1 cellular context compared by ENCODE assay signal in the genomic region with DNA sequence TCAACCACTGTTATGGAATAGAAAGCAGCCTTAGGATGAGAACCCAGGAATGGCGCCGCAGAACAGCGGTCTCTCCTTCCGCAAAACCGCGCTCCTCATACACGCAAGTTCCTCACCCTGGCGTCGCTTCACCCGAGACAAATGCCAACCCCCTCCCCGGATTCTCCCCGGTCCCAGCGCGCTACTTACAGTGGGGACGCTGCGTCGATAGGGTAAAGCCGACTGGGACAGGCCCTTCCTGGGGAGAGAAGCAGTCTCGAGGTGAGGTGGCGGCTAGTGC.
TF ChIP-seq lines count a peak whose summit lies in the region.

No MANE protein-coding gene starts in this region.

TF ChIP-seq in IMR-90, 13 proteins besides CTCF, POLR2A, EP300 and RAD21 (continued from another document):
- TF ChIP-seq, protein P1, sequence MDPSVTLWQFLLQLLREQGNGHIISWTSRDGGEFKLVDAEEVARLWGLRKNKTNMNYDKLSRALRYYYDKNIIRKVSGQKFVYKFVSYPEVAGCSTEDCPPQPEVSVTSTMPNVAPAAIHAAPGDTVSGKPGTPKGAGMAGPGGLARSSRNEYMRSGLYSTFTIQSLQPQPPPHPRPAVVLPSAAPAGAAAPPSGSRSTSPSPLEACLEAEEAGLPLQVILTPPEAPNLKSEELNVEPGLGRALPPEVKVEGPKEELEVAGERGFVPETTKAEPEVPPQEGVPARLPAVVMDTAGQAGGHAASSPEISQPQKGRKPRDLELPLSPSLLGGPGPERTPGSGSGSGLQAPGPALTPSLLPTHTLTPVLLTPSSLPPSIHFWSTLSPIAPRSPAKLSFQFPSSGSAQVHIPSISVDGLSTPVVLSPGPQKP (IDR thresholded peaks at IDR 0.05; ENCODE audit: borderline replicate concordance, low read depth, low read length): no peak
- TF ChIP-seq CHD1 (IDR thresholded peaks at IDR 0.05; ENCODE audit: low read depth, low read length): no peak
- no peak for TF ChIP-seq NFE2L2 (IDR thresholded peaks at IDR 0.05; ENCODE audit: low read depth, low read length)
- TF ChIP-seq MAFK (IDR thresholded peaks at IDR 0.05; ENCODE audit: low read depth, low read length): no peak
- TF ChIP-seq BHLHE40 (IDR thresholded peaks at IDR 0.05; ENCODE audit: low read depth, low read length): no peak
- TF ChIP-seq RCOR1 (IDR thresholded peaks at IDR 0.05; ENCODE audit: insufficient replicate concordance, low read length): no peak
- TF ChIP-seq MAZ (IDR thresholded peaks at IDR 0.05; ENCODE audit: borderline replicate concordance, low read depth, low read length): no peak
- TF ChIP-seq MXI1 (IDR thresholded peaks at IDR 0.05; ENCODE audit: borderline replicate concordance, low read depth, low read length): no peak
- TF ChIP-seq, protein P2, sequence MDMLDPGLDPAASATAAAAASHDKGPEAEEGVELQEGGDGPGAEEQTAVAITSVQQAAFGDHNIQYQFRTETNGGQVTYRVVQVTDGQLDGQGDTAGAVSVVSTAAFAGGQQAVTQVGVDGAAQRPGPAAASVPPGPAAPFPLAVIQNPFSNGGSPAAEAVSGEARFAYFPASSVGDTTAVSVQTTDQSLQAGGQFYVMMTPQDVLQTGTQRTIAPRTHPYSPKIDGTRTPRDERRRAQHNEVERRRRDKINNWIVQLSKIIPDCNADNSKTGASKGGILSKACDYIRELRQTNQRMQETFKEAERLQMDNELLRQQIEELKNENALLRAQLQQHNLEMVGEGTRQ (IDR thresholded peaks at IDR 0.05; ENCODE audit: low read depth, low read length): no peak
- no peak for TF ChIP-seq SMC3 (IDR thresholded peaks at IDR 0.05; ENCODE audit: low read depth, low read length)
